In the genomic region with DNA sequence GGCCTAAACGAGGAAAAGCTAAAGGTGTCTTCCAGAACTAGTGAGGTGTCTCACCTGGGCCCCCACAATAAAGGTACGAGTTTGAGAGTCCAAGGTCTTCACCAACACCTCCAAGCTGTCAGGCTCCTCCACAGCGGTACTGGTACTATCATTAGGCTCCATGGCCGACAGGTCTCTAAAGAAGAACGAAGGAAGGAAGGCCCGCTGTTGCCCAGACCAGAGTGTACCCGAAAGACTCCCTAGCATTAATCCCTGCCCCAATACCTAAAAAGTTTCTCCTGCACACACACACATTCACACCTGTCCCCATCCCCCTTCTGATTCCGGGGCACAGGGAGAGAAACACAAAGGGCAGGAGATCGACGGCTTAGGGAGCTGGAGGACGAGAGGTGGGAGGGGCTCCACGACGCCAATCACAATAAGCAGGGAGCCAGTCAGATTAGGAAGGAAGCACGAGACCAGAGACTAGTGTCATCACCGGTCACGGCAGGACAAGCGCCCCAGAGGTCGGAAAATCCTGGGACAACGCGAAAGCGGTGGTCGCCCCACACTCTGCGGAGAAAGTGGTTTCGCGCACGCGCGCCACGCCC, we compare ENCODE assay signal across 1 cellular context.
TF ChIP-seq lines count a peak whose summit lies in the region.

No MANE protein-coding gene starts in this region.

TF ChIP-seq in HepG2, 621 proteins besides CTCF, POLR2A, EP300 and RAD21 (continued from another document):
- TF ChIP-seq REL (CRISPR knock-in tag; conservative IDR thresholded peaks at IDR 0.05) (0 out of 2 replicates have a peak, but pooled peaks have one; percentile 20), ZNF143 (CRISPR knock-in tag; IDR thresholded peaks at IDR 0.05) (peak; percentile 44; the same call in 1 of the 2 replicates), NFYC (CRISPR knock-in tag; IDR thresholded peaks at IDR 0.05) (no peak), ZIK1 (CRISPR knock-in tag; IDR thresholded peaks at IDR 0.05; ENCODE audit: borderline replicate concordance, low read depth) (0 out of 2 replicates have a peak, but pooled peaks have one; percentile 57), RARA (CRISPR knock-in tag; IDR thresholded peaks at IDR 0.05) (peak; percentile 38; the same call in 1 of the 2 replicates), ZNF768 (CRISPR knock-in tag; IDR thresholded peaks at IDR 0.05) (0 out of 2 replicates have a peak, but pooled peaks have one; percentile 14), ZNF891 (CRISPR knock-in tag; IDR thresholded peaks at IDR 0.05) (no peak), ZNF780A (CRISPR knock-in tag; IDR thresholded peaks at IDR 0.05) (0 out of 2 replicates have a peak, but pooled peaks have one; percentile 5)
- TF ChIP-seq, protein P1, sequence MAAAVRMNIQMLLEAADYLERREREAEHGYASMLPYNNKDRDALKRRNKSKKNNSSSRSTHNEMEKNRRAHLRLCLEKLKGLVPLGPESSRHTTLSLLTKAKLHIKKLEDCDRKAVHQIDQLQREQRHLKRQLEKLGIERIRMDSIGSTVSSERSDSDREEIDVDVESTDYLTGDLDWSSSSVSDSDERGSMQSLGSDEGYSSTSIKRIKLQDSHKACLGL (CRISPR knock-in tag; IDR thresholded peaks at IDR 0.05): 0 out of 2 replicates have a peak, but pooled peaks have one; percentile 23
- TF ChIP-seq, protein P2, sequence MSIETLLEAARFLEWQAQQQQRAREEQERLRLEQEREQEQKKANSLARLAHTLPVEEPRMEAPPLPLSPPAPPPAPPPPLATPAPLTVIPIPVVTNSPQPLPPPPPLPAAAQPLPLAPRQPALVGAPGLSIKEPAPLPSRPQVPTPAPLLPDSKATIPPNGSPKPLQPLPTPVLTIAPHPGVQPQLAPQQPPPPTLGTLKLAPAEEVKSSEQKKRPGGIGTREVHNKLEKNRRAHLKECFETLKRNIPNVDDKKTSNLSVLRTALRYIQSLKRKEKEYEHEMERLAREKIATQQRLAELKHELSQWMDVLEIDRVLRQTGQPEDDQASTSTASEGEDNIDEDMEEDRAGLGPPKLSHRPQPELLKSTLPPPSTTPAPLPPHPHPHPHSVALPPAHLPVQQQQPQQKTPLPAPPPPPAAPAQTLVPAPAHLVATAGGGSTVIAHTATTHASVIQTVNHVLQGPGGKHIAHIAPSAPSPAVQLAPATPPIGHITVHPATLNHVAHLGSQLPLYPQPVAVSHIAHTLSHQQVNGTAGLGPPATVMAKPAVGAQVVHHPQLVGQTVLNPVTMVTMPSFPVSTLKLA (IDR thresholded peaks at IDR 0.05): peak; percentile 41
- TF ChIP-seq, protein P3, sequence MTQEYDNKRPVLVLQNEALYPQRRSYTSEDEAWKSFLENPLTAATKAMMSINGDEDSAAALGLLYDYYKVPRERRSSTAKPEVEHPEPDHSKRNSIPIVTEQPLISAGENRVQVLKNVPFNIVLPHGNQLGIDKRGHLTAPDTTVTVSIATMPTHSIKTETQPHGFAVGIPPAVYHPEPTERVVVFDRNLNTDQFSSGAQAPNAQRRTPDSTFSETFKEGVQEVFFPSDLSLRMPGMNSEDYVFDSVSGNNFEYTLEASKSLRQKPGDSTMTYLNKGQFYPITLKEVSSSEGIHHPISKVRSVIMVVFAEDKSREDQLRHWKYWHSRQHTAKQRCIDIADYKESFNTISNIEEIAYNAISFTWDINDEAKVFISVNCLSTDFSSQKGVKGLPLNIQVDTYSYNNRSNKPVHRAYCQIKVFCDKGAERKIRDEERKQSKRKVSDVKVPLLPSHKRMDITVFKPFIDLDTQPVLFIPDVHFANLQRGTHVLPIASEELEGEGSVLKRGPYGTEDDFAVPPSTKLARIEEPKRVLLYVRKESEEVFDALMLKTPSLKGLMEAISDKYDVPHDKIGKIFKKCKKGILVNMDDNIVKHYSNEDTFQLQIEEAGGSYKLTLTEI (CRISPR knock-in tag; conservative IDR thresholded peaks at IDR 0.05): no peak
